In the genomic region with DNA sequence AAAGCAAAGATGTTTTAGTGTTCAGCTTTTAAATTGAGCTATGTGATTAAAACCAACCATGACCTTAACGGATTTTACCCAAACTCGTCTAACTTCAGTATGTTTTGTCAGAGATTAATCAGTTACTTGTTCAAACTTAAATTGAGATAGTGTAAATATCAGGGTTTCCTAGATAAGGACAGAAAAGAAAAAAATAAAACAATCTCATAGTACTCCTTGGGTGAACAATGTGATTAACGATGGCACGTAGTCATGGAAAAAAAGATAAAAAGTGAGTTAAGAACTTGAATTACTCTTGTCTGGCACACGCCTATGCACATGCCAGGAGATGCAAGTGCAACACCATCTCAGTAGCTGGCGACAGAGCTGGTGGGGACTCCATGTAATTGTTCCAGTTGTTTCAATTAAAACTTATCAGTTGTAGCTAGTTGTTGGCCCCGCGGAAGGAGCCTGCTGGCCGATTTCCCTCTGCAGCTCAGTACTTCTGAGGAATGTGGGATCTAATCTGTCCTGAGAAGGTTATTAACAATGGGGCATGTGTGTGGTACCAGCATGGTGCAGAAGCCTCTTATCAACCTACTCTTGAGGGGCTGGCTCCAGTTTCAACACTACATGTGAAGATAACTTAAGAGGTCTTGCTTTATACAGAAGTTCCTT, we compare ENCODE assay signal across 1 cellular context.
A peak's percentile ranks its signal among the peaks of the same experiment; 100 is the strongest.
TF ChIP-seq lines count a peak whose summit lies in the region.

No MANE protein-coding gene starts in this region.

TF ChIP-seq in HepG2, 621 proteins besides CTCF, POLR2A, EP300 and RAD21 (continued from another document and continues in another):
- TF ChIP-seq, protein P1, sequence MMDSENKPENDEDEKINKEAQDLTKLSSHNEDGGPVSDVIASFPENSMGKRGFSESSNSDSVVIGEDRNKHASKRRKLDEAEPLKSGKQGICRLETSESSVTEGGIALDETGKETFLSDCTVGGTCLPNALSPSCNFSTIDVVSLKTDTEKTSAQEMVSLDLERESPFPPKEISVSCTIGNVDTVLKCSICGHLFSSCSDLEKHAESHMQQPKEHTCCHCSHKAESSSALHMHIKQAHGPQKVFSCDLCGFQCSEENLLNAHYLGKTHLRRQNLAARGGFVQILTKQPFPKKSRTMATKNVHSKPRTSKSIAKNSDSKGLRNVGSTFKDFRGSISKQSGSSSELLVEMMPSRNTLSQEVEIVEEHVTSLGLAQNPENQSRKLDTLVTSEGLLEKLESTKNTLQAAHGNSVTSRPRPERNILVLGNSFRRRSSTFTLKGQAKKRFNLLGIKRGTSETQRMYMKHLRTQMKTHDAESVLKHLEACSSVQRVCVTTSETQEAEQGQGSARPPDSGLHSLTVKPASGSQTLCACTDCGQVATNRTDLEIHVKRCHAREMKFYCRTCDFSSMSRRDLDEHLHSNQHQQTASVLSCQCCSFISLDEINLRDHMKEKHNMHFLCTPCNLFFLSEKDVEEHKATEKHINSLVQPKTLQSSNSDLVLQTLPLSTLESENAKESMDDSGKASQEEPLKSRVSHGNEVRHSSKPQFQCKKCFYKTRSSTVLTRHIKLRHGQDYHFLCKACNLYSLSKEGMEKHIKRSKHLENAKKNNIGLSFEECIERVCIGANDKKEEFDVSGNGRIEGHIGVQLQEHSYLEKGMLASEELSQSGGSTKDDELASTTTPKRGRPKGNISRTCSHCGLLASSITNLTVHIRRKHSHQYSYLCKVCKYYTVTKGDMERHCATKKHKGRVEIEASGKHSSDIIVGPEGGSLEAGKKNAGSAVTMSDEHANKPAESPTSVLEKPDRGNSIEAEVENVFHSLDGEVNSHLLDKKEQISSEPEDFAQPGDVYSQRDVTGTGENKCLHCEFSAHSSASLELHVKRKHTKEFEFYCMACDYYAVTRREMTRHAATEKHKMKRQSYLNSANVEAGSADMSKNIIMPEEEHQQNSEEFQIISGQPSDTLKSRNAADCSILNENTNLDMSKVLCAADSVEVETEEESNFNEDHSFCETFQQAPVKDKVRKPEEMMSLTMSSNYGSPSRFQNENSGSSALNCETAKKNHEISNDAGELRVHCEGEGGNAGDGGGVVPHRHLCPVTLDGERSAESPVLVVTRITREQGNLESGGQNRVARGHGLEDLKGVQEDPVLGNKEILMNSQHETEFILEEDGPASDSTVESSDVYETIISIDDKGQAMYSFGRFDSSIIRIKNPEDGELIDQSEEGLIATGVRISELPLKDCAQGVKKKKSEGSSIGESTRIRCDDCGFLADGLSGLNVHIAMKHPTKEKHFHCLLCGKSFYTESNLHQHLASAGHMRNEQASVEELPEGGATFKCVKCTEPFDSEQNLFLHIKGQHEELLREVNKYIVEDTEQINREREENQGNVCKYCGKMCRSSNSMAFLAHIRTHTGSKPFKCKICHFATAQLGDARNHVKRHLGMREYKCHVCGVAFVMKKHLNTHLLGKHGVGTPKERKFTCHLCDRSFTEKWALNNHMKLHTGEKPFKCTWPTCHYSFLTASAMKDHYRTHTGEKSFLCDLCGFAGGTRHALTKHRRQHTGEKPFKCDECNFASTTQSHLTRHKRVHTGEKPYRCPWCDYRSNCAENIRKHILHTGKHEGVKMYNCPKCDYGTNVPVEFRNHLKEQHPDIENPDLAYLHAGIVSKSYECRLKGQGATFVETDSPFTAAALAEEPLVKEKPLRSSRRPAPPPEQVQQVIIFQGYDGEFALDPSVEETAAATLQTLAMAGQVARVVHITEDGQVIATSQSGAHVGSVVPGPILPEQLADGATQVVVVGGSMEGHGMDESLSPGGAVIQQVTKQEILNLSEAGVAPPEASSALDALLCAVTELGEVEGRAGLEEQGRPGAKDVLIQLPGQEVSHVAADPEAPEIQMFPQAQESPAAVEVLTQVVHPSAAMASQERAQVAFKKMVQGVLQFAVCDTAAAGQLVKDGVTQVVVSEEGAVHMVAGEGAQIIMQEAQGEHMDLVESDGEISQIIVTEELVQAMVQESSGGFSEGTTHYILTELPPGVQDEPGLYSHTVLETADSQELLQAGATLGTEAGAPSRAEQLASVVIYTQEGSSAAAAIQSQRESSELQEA (CRISPR knock-in tag; IDR thresholded peaks at IDR 0.05; ENCODE audit: not compliant biosample characterization), result no peak
- TF ChIP-seq ZMYM3 (CRISPR knock-in tag; IDR thresholded peaks at IDR 0.05), result no peak
- TF ChIP-seq PAWR (CRISPR knock-in tag; IDR thresholded peaks at IDR 0.05; ENCODE audit: borderline replicate concordance), result no peak
- no peak for TF ChIP-seq RNF2 (conservative IDR thresholded peaks at IDR 0.05; ENCODE audit: low read depth)
- TF ChIP-seq ERF (CRISPR knock-in tag; IDR thresholded peaks at IDR 0.05), result 0 out of 2 replicates have a peak, but pooled peaks have one; percentile 21
- 0 out of 2 replicates have a peak, but pooled peaks have one; percentile 15 for TF ChIP-seq FOXA3 (CRISPR knock-in tag; IDR thresholded peaks at IDR 0.05)
- no peak for TF ChIP-seq SRY (CRISPR knock-in tag; IDR thresholded peaks at IDR 0.05)
- TF ChIP-seq ZNF484 (CRISPR knock-in tag; IDR thresholded peaks at IDR 0.05; ENCODE audit: borderline replicate concordance, low read depth), result no peak
- no peak for TF ChIP-seq ZNF382 (CRISPR knock-in tag; IDR thresholded peaks at IDR 0.05; ENCODE audit: borderline replicate concordance)
- no peak for TF ChIP-seq LCORL (IDR thresholded peaks at IDR 0.05)
- no peak for TF ChIP-seq LCORL (CRISPR knock-in tag; IDR thresholded peaks at IDR 0.05)
- TF ChIP-seq, protein P2, sequence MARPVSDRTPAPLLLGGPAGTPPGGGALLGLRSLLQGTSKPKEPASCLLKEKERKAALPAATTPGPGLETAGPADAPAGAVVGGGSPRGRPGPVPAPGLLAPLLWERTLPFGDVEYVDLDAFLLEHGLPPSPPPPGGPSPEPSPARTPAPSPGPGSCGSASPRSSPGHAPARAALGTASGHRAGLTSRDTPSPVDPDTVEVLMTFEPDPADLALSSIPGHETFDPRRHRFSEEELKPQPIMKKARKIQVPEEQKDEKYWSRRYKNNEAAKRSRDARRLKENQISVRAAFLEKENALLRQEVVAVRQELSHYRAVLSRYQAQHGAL (CRISPR knock-in tag; IDR thresholded peaks at IDR 0.05; ENCODE audit: not compliant biosample characterization), result no peak
- TF ChIP-seq ZNF543 (CRISPR knock-in tag; IDR thresholded peaks at IDR 0.05), result no peak
- no peak for TF ChIP-seq STAT5B (CRISPR knock-in tag; IDR thresholded peaks at IDR 0.05)
- no peak for TF ChIP-seq CEBPG (CRISPR knock-in tag; IDR thresholded peaks at IDR 0.05)
- no peak for TF ChIP-seq SAFB2 (CRISPR knock-in tag; IDR thresholded peaks at IDR 0.05; ENCODE audit: borderline replicate concordance, low read depth)
- no peak for TF ChIP-seq ZKSCAN1 (IDR thresholded peaks at IDR 0.05; ENCODE audit: low read length)
- TF ChIP-seq, protein P3, sequence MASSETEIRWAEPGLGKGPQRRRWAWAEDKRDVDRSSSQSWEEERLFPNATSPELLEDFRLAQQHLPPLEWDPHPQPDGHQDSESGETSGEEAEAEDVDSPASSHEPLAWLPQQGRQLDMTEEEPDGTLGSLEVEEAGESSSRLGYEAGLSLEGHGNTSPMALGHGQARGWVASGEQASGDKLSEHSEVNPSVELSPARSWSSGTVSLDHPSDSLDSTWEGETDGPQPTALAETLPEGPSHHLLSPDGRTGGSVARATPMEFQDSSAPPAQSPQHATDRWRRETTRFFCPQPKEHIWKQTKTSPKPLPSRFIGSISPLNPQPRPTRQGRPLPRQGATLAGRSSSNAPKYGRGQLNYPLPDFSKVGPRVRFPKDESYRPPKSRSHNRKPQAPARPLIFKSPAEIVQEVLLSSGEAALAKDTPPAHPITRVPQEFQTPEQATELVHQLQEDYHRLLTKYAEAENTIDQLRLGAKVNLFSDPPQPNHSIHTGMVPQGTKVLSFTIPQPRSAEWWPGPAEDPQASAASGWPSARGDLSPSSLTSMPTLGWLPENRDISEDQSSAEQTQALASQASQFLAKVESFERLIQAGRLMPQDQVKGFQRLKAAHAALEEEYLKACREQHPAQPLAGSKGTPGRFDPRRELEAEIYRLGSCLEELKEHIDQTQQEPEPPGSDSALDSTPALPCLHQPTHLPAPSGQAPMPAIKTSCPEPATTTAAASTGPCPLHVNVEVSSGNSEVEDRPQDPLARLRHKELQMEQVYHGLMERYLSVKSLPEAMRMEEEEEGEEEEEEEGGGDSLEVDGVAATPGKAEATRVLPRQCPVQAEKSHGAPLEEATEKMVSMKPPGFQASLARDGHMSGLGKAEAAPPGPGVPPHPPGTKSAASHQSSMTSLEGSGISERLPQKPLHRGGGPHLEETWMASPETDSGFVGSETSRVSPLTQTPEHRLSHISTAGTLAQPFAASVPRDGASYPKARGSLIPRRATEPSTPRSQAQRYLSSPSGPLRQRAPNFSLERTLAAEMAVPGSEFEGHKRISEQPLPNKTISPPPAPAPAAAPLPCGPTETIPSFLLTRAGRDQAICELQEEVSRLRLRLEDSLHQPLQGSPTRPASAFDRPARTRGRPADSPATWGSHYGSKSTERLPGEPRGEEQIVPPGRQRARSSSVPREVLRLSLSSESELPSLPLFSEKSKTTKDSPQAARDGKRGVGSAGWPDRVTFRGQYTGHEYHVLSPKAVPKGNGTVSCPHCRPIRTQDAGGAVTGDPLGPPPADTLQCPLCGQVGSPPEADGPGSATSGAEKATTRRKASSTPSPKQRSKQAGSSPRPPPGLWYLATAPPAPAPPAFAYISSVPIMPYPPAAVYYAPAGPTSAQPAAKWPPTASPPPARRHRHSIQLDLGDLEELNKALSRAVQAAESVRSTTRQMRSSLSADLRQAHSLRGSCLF (CRISPR knock-in tag; IDR thresholded peaks at IDR 0.05; ENCODE audit: borderline replicate concordance), result no peak
- no peak for TF ChIP-seq ZNF564 (CRISPR knock-in tag; IDR thresholded peaks at IDR 0.05)
- TF ChIP-seq, protein P4, sequence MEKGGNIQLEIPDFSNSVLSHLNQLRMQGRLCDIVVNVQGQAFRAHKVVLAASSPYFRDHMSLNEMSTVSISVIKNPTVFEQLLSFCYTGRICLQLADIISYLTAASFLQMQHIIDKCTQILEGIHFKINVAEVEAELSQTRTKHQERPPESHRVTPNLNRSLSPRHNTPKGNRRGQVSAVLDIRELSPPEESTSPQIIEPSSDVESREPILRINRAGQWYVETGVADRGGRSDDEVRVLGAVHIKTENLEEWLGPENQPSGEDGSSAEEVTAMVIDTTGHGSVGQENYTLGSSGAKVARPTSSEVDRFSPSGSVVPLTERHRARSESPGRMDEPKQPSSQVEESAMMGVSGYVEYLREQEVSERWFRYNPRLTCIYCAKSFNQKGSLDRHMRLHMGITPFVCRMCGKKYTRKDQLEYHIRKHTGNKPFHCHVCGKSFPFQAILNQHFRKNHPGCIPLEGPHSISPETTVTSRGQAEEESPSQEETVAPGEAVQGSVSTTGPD (CRISPR knock-in tag; IDR thresholded peaks at IDR 0.05), result no peak
- no peak for TF ChIP-seq ZNF317 (CRISPR knock-in tag; IDR thresholded peaks at IDR 0.05)
- TF ChIP-seq SATB2 (CRISPR knock-in tag; IDR thresholded peaks at IDR 0.05), result no peak
- TF ChIP-seq SNRNP70 (IDR thresholded peaks at IDR 0.05; ENCODE audit: low read depth, low read length), result no peak
- TF ChIP-seq NKX3-1 (CRISPR knock-in tag; IDR thresholded peaks at IDR 0.05), result no peak
- no peak for TF ChIP-seq TRIM24 (CRISPR knock-in tag; IDR thresholded peaks at IDR 0.05)
- TF ChIP-seq ZNF713 (CRISPR knock-in tag; IDR thresholded peaks at IDR 0.05), result no peak
- TF ChIP-seq SETDB1 (CRISPR knock-in tag; IDR thresholded peaks at IDR 0.05; ENCODE audit: borderline replicate concordance), result no peak
- TF ChIP-seq ZNF605 (CRISPR knock-in tag; IDR thresholded peaks at IDR 0.05), result no peak
- no peak for TF ChIP-seq KLF13 (CRISPR knock-in tag; IDR thresholded peaks at IDR 0.05)
- no peak for TF ChIP-seq EZH2 (conservative IDR thresholded peaks at IDR 0.05; ENCODE audit: low read depth, low read length)
- no peak for TF ChIP-seq SP2 (CRISPR knock-in tag; IDR thresholded peaks at IDR 0.05)
- TF ChIP-seq, protein P5, sequence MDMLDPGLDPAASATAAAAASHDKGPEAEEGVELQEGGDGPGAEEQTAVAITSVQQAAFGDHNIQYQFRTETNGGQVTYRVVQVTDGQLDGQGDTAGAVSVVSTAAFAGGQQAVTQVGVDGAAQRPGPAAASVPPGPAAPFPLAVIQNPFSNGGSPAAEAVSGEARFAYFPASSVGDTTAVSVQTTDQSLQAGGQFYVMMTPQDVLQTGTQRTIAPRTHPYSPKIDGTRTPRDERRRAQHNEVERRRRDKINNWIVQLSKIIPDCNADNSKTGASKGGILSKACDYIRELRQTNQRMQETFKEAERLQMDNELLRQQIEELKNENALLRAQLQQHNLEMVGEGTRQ (IDR thresholded peaks at IDR 0.05; ENCODE audit: low read depth, low read length), result no peak
- TF ChIP-seq, protein P5 (CRISPR knock-in tag; IDR thresholded peaks at IDR 0.05; ENCODE audit: borderline replicate concordance), result no peak
- no peak for TF ChIP-seq MED8 (CRISPR knock-in tag; IDR thresholded peaks at IDR 0.05; ENCODE audit: insufficient replicate concordance)
- TF ChIP-seq ZNF878 (CRISPR knock-in tag; IDR thresholded peaks at IDR 0.05), result 0 out of 2 replicates have a peak, but pooled peaks have one; percentile 27
- TF ChIP-seq, protein P6, sequence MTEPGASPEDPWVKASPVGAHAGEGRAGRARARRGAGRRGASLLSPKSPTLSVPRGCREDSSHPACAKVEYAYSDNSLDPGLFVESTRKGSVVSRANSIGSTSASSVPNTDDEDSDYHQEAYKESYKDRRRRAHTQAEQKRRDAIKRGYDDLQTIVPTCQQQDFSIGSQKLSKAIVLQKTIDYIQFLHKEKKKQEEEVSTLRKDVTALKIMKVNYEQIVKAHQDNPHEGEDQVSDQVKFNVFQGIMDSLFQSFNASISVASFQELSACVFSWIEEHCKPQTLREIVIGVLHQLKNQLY (CRISPR knock-in tag; IDR thresholded peaks at IDR 0.05), result no peak
- TF ChIP-seq ZSCAN20 (CRISPR knock-in tag; IDR thresholded peaks at IDR 0.05; ENCODE audit: borderline replicate concordance), result no peak
- TF ChIP-seq TCF7L2 (IDR thresholded peaks at IDR 0.05; ENCODE audit: low read depth, low read length), result 0 out of 2 replicates have a peak, but pooled peaks have one; percentile 1
- TF ChIP-seq ZKSCAN5 (CRISPR knock-in tag; IDR thresholded peaks at IDR 0.05), result no peak
- peak; percentile 89 for TF ChIP-seq BCL6 (CRISPR knock-in tag; IDR thresholded peaks at IDR 0.05)
- no peak for TF ChIP-seq ZNF550 (CRISPR knock-in tag; IDR thresholded peaks at IDR 0.05; ENCODE audit: borderline replicate concordance)
